In the genomic region with DNA sequence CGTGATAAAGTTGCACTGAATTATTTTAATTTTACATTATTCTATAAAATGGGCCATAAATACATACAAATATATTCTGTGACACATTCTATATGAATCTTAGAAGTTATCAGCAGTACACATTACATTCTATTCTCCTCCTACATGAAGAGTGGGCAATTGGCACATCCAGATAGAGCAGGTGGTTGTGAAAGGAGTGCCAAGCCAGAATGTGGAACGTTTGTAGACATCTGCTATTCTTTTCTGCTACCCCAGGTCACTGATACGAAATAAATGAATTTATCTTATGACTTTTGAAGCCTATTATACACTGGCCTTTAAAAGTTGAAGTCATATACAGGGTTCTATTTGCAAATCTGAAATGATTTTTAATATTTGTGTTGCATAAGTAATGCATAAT, we compare ENCODE assay signal across 14 cellular contexts.
DNase-seq lines count a peak whose midpoint lies in the region.
"Had no signal": no experiment of that assay in that cellular context is flagged by ENCODE, and none has a peak within 500 bp of the region (broad histone marks: within the 10 kb centered on the region; RNA-seq: fewer than 3 reads in every experiment).

No MANE protein-coding gene starts in this region.

- in situ Hi-C loops in G401 (cut with HindIII; ENCODE audit: low sequenced_read_pairs): no loop called here

- peak; percentile 40 for DNase-seq in Ammon's horn (ENCODE audit: low spot score)
- DNase-seq in G401 (ENCODE audit: low spot score): peak; percentile 79
- peak; percentile 28 for DNase-seq in NCI-H1694 (lab: John Stamatoyannopoulos, UW)
- peak; percentile 72 for DNase-seq in cerebellar cortex (ENCODE audit: low spot score)
- no peak for DNase-seq in mesenteric fat pad (ENCODE audit: low spot score)
- no peak for DNase-seq in NCI-H2081 (lab: John Stamatoyannopoulos, UW)
- DNase-seq in GM19238 (ENCODE audit: insufficient read length, low spot score): no peak
- DNase-seq: CD4-positive, CD25-positive, alpha-beta regulatory T cell; CD8-positive, alpha-beta memory T cell; DMS153; DND-41; GDM1; GOT3; HCEC 1CT had no signal

Comparison
In these comparisons a context has a peak if more than half of its experiments do, and no peak if none do; other contexts are left out.
1. DNase-seq: peak in Ammon's horn (single experiment), G401 (single experiment), NCI-H1694 (single experiment) and cerebellar cortex (single experiment); none in mesenteric fat pad (single experiment), NCI-H2081 (0 of 2) and GM19238 (single experiment).